In genomic region chr18:80006726-80007125, GRCh38 we compare ENCODE assay signal across 1 cellular context.
TF ChIP-seq lines count a peak whose summit lies in the region.

No MANE protein-coding gene starts in this region.

TF ChIP-seq in WTC11, 78 proteins besides CTCF, POLR2A, EP300 and RAD21 (continued from another document):
- TF ChIP-seq ZNF532 (CRISPR knock-in tag; IDR thresholded peaks at IDR 0.05; ENCODE audit: borderline replicate concordance) (peak; percentile 36; the same call in 1 of the 2 replicates), MLX (CRISPR knock-in tag; IDR thresholded peaks at IDR 0.05) (no peak), MAX (CRISPR knock-in tag; IDR thresholded peaks at IDR 0.05) (0 out of 2 replicates have a peak, but pooled peaks have one; percentile 26), CREM (CRISPR knock-in tag; IDR thresholded peaks at IDR 0.05) (no peak)
